In genomic region chr3:49666592-49666991, GRCh38 we compare ENCODE assay signal across 1 cellular context.
TF ChIP-seq lines count a peak whose summit lies in the region.

No MANE protein-coding gene starts in this region.

TF ChIP-seq in GM23338, 12 proteins besides CTCF, POLR2A, EP300 and RAD21:
- no peak for TF ChIP-seq POLR2AphosphoS5 (IDR thresholded peaks at IDR 0.05; ENCODE audit: low read depth)
- no peak for TF ChIP-seq JUNB (IDR thresholded peaks at IDR 0.05; ENCODE audit: unreplicated experiment)
- TF ChIP-seq CREB1 (CRISPR knock-in tag; IDR thresholded peaks at IDR 0.05; ENCODE audit: low read depth): no peak
- TF ChIP-seq NANOG (IDR thresholded peaks at IDR 0.05; ENCODE audit: borderline replicate concordance): no peak
- no peak for TF ChIP-seq EZH2 (IDR thresholded peaks at IDR 0.05; ENCODE audit: low read depth, unreplicated experiment)
- TF ChIP-seq REST (IDR thresholded peaks at IDR 0.05; ENCODE audit: unreplicated experiment): no peak
- TF ChIP-seq ETS1 (IDR thresholded peaks at IDR 0.05): no peak
- no peak for TF ChIP-seq ZNF462 (CRISPR knock-in tag; IDR thresholded peaks at IDR 0.05)
- TF ChIP-seq ZNF331 (CRISPR knock-in tag; IDR thresholded peaks at IDR 0.05; ENCODE audit: low read depth): no peak
- no peak for TF ChIP-seq ZNF114 (CRISPR knock-in tag; IDR thresholded peaks at IDR 0.05)
- TF ChIP-seq STAT1 (IDR thresholded peaks at IDR 0.05; ENCODE audit: unreplicated experiment): no peak
- TF ChIP-seq EZH2phosphoT487 (IDR thresholded peaks at IDR 0.05; ENCODE audit: unreplicated experiment): no peak
